ENCODE assay signal across 8 cellular contexts in genomic region chr10:50624866-50625491, GRCh38.
DNase-seq lines count a peak whose midpoint lies in the region; ATAC-seq lines count a peak whose summit lies in the region.

No MANE protein-coding gene starts in this region.

- H3K27ac Mint-ChIP-seq in stimulated activated effector memory CD8-positive, alpha-beta T cell treated with anti-CD3 and anti-CD28 coated beads, Interleukin-12 subunit alpha, Interleukin-12 subunit beta, amount 100 ng/mL, for 72 hours = peak overlapping the region; percentile 94

- peaks cover 16% of the 10 kb centered on the region for H3K36me3 Mint-ChIP-seq in stimulated activated effector memory CD8-positive, alpha-beta T cell treated with anti-CD3 and anti-CD28 coated beads, Interleukin-12 subunit alpha, Interleukin-12 subunit beta, amount 100 ng/mL, for 72 hours

- DNase-seq in COLO829 (ENCODE audit: low spot score) (peak; percentile 37), NOMO-1 (lab: John Stamatoyannopoulos, UW; ENCODE audit: unreplicated experiment in 2 of 2) (peak; percentile 77 to 85), activated T-cell treated with anti-CD3 and anti-CD28 coated beads for 1 hour (ENCODE audit: low read depth) (peak; percentile 39), epidermal melanocyte (ENCODE audit: insufficient read length, low spot score) (peak; percentile 65), middle frontal gyrus (ENCODE audit: extremely low spot score, low spot score) (peak; percentile 13)
- no peak for DNase-seq in stimulated activated effector memory CD8-positive, alpha-beta T cell treated with anti-CD3 and anti-CD28 coated beads, Interleukin-12 subunit alpha, Interleukin-12 subunit beta, amount 100 ng/mL, for 72 hours (ENCODE audit: low spot score in 2 of 2)

- peak overlapping the region; percentile 94 for H3K4me3 Mint-ChIP-seq in stimulated activated effector memory CD8-positive, alpha-beta T cell treated with anti-CD3 and anti-CD28 coated beads, Interleukin-12 subunit alpha, Interleukin-12 subunit beta, amount 100 ng/mL, for 72 hours

- H3K4me1 Mint-ChIP-seq in stimulated activated effector memory CD8-positive, alpha-beta T cell treated with anti-CD3 and anti-CD28 coated beads, Interleukin-12 subunit alpha, Interleukin-12 subunit beta, amount 100 ng/mL, for 72 hours = peaks cover 37% of the 10 kb centered on the region

- H3K9me3 Mint-ChIP-seq in stimulated activated effector memory CD8-positive, alpha-beta T cell treated with anti-CD3 and anti-CD28 coated beads, Interleukin-12 subunit alpha, Interleukin-12 subunit beta, amount 100 ng/mL, for 72 hours = no peaks in the 10 kb centered on the region

- ATAC-seq in GM19324 (IDR thresholded peaks at IDR 0.05; ENCODE audit: low FRiP score, unreplicated experiment) (peak; percentile 59), HG03439 (IDR thresholded peaks at IDR 0.05; ENCODE audit: unreplicated experiment) (peak; percentile 52)
- peak; percentile 64 for ATAC-seq in stimulated activated effector memory CD8-positive, alpha-beta T cell treated with anti-CD3 and anti-CD28 coated beads, Interleukin-12 subunit alpha, Interleukin-12 subunit beta, amount 100 ng/mL, for 72 hours

Comparison
In these comparisons a context has a peak if more than half of its experiments do, and no peak if none do; other contexts are left out.
1. DNase-seq: peak in COLO829 (single experiment), NOMO-1 (2 of 2), activated T-cell treated with anti-CD3 and anti-CD28 coated beads for 1 hour (single experiment), epidermal melanocyte (single experiment) and middle frontal gyrus (single experiment); none in stimulated activated effector memory CD8-positive, alpha-beta T cell treated with anti-CD3 and anti-CD28 coated beads, Interleukin-12 subunit alpha, Interleukin-12 subunit beta, amount 100 ng/mL, for 72 hours (0 of 2).
2. Peak in every context shown above with its lines, with median percentiles within 50 percentile points of each other: ATAC-seq.